Comparison of ENCODE assay signal across 8 cellular contexts in the genomic region with DNA sequence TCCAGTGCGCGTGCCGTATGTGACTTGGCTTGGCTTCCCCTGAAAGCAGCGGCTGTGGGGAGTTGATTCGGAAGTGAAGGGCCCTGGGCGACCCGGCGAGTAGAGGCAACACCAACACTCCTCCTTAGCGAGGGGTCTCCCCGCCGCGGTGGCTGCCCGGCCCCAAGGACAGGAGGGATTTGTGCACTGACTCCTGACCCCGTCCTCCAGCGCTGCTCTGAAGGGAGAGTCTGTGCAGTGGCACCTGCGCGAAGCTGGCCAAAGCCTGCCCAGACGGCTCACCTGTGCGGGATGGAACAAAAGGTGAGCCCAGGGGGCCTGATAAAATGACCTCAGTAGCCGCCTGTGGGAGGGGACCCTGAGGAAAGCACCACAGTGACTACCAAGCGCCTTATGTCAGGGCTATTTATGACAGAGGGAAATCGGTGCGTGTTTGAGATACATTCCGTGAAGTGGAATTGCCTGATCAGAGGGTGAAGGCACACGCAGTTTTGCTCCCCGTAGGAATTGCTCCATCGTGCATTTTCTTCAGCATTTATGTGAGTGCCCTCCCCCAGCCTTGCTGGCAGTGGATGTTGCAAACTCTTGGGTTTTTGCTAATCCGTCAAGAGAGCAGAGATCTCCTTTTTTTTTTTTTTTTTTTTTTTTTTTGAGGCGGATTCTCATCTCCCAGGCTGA. TPM values are rescaled to one million over a fixed set of nuclear protein-coding genes. Genes with fewer than 3 reads are reported as not detected.
DNase-seq lines count a peak whose midpoint lies in the region; ATAC-seq and TF ChIP-seq lines count a peak whose summit lies in the region.
"Not testable (repeated sequence)": the region's sequence is repeated elsewhere in the genome, so short reads cannot be mapped to it uniquely, and the experiment has no call there.

No MANE protein-coding gene starts in this region.

- peak overlapping the region in 1 of 2 donors; percentile 55 for H3K27ac ChIP-seq in ascending aorta

- peak overlapping the region; percentile 48 to 64 for H3K4me3 ChIP-seq in ascending aorta

- not testable (repeated sequence) for H3K27me3 Mint-ChIP-seq in natural killer cell (ENCODE audit: low read depth in 2 of 2); type B pancreatic cell

- H3K9me3 ChIP-seq in ascending aorta = not testable (repeated sequence)

- not testable (repeated sequence) for H3K36me3 ChIP-seq in ascending aorta

- H3K4me1 ChIP-seq in ascending aorta = not testable (repeated sequence)

- H3K9me3 Mint-ChIP-seq in natural killer cell, type B pancreatic cell: not testable (repeated sequence)

- TF ChIP-seq CTCF in ascending aorta (IDR thresholded peaks at IDR 0.05); natural killer cell (IDR thresholded peaks at IDR 0.05); type B pancreatic cell (conservative IDR thresholded peaks at IDR 0.05): not testable (repeated sequence)

- not testable (repeated sequence) for H3K27ac Mint-ChIP-seq in natural killer cell
- peak overlapping the region; percentile 81 for H3K27ac Mint-ChIP-seq in type B pancreatic cell

- peak; percentile 44 for DNase-seq in G401 (ENCODE audit: low spot score)
- DNase-seq in RPMI8226 = peak; percentile 42
- DNase-seq in ascending aorta (ENCODE audit: low spot score in 2 of 2); natural killer cell; type B pancreatic cell (ENCODE audit: extremely low spot score, unreplicated experiment): not testable (repeated sequence)
- DNase-seq in glomerular visceral epithelial cell (ENCODE audit: extremely low spot score) = peak; percentile 26

- H3K4me3 Mint-ChIP-seq in natural killer cell (peak overlapping the region; percentile 75), type B pancreatic cell (peak overlapping the region; percentile 90)

- H3K4me1 Mint-ChIP-seq in natural killer cell; type B pancreatic cell (ENCODE audit: unreplicated experiment): not testable (repeated sequence)

- H3K27me3 ChIP-seq in ascending aorta = not testable (repeated sequence)

- ATAC-seq in GM21737 (IDR thresholded peaks at IDR 0.05; ENCODE audit: unreplicated experiment) (peak; percentile 50), HG03571 (IDR thresholded peaks at IDR 0.05; ENCODE audit: unreplicated experiment) (peak; percentile 64), natural killer cell (peak; percentile 67 to 74 (median 73))

- intact Hi-C loops in ascending aorta (cut with DNase I); natural killer cell (cut with micrococcal nuclease): not testable (repeated sequence)

- in situ Hi-C loops in G401 (cut with HindIII; ENCODE audit: low sequenced_read_pairs) = not testable (repeated sequence)

- not testable (repeated sequence) for H3K36me3 Mint-ChIP-seq in natural killer cell, type B pancreatic cell

RNA-seq across cellular contexts. Expression of a gene that starts 22.5 kb away (rescaled TPM):
- not detected in 2 replicates for total RNA-seq in G401 (2014; rRNA removed; shearing (Covaris generic))
- total RNA-seq in ascending aorta (not detected), natural killer cell (not detected), type B pancreatic cell (ENCODE audit: low replicate concordance) (not detected in 2 replicates)

RNA-seq across cellular contexts. Expression of a gene that starts 34.8 kb away (rescaled TPM):
- total RNA-seq in G401 (2014; rRNA removed; shearing (Covaris generic)) = 55.8 and 108 TPM in 2 replicates
- 206 TPM for total RNA-seq in ascending aorta
- 1,000 to 10,000 TPM; 1,749 to 2,212 (median 1,853) TPM for total RNA-seq in natural killer cell
- 560 and 893 TPM in 2 replicates for total RNA-seq in type B pancreatic cell (ENCODE audit: low replicate concordance)

RNA-seq across cellular contexts. Expression of a gene that starts 40.4 kb away (rescaled TPM):
- total RNA-seq in G401 (2014; rRNA removed; shearing (Covaris generic)) = 281 and 477 TPM in 2 replicates
- total RNA-seq in ascending aorta = 214 TPM
- total RNA-seq in natural killer cell = 100 to 1,000 TPM; 233 to 291 (median 260) TPM
- 597 and 598 TPM in 2 replicates for total RNA-seq in type B pancreatic cell (ENCODE audit: low replicate concordance)
